In genomic region chr6:4135665-4136353, GRCh38 we compare ENCODE assay signal across 8 cellular contexts. TPM values are rescaled to one million over a fixed set of nuclear protein-coding genes. Genes with fewer than 3 reads are reported as not detected.
DNase-seq lines count a peak whose midpoint lies in the region; ATAC-seq and TF ChIP-seq lines count a peak whose summit lies in the region.

No MANE protein-coding gene starts in this region.

- in situ Hi-C loops in Panc1 (cut with HindIII; ENCODE audit: low pct_unique_long_range_greater_than_20kb, low sequenced_read_pairs): no loop called here

- H3K27ac ChIP-seq in KMS-11 (peak overlapping the region; percentile 61), Panc1 (ENCODE audit: low read length) (peak overlapping the region; percentile 88), esophagus squamous epithelium (peak overlapping the region; percentile 78 to 96 (median 85))

- intact Hi-C loops in Panc1 (cut with micrococcal nuclease; ENCODE audit: unreplicated experiment): no loop called here
- intact Hi-C loops in esophagus squamous epithelium (cut with DNase I): loop anchor here (10.0 kb wide), 1 partner anchor 111 kb away; a partner anchor contains a TSS

- ATAC-seq in GM21737 (IDR thresholded peaks at IDR 0.05; ENCODE audit: unreplicated experiment): peak; percentile 66
- ATAC-seq in Panc1: peak; percentile 92

- POLR2A ChIA-PET in Panc1 (lab: Charles Lee): interaction anchor here (0.6 to 0.8 kb wide), 4 partner anchors 13 to 926 kb away, joined by 3 to 5 read pairs (median 4); no protein-coding TSS in a partner anchor

- CTCF ChIA-PET in Panc1 (lab: Charles Lee): interaction anchor here (0.6 to 0.9 kb wide), 3 partner anchors 16 to 127 kb away, joined by 3 to 10 read pairs (median 3); no protein-coding TSS in a partner anchor

- H3K79me2 ChIP-seq in KMS-11 (ENCODE audit: insufficient read depth, low read depth): no peaks in the 10 kb centered on the region

- no TSS peak for BruUV-seq in Panc1 (replicated peaks; lab: Mats Ljungman, UMichigan)

- H3K27me3 ChIP-seq in KMS-11 (ENCODE audit: insufficient read depth, low read depth) (no peaks in the 10 kb centered on the region), Panc1 (ENCODE audit: control insufficient read depth, insufficient read depth, low read length) (no peaks in the 10 kb centered on the region), esophagus squamous epithelium (no peaks in the 10 kb centered on the region)

- peak in 2 of 4 donors; percentile 32 to 62 for TF ChIP-seq POLR2A in esophagus squamous epithelium (IDR thresholded peaks at IDR 0.05)

- H3K36me3 ChIP-seq in KMS-11 (ENCODE audit: insufficient read depth) (no peaks in the 10 kb centered on the region), Panc1 (ENCODE audit: control insufficient read depth, insufficient read depth, low read length) (no peaks in the 10 kb centered on the region), esophagus squamous epithelium (peaks cover 0 to 22% (median 0%) of the 10 kb centered on the region in 3 donors)

- no peaks in the 10 kb centered on the region for H3K9me3 ChIP-seq in Panc1 (ENCODE audit: control insufficient read depth, insufficient read depth, low read depth, low read length)
- H3K9me3 ChIP-seq in esophagus squamous epithelium: no peaks in the 10 kb centered on the region

- H4K20me1 ChIP-seq in KMS-11 (ENCODE audit: insufficient read depth): no peaks in the 10 kb centered on the region

- H3K4me3 ChIP-seq in KMS-11 (IDR thresholded peaks at IDR 0.05; ENCODE audit: insufficient read depth, low read depth, low read length) (no peak overlapping the region), Panc1 (ENCODE audit: low read depth in 2 of 2, low read length in 2 of 2) (peak overlapping the region; percentile 74 to 76), esophagus squamous epithelium (peak overlapping the region; percentile 61 to 87 (median 80))

- TF ChIP-seq CTCF in KMS-11 (conservative IDR thresholded peaks at IDR 0.05; ENCODE audit: low read depth, low read length) (no peak), Panc1 (IDR thresholded peaks at IDR 0.05) (no peak), esophagus squamous epithelium (IDR thresholded peaks at IDR 0.05) (peak in 1 of 6 experiments; percentile 5)

- H2AFZ ChIP-seq in KMS-11 (ENCODE audit: low read depth): peak overlapping the region; percentile 92

- 0% methylated on average over 2 to 10 of the region's 64 CpGs for WGBS in esophagus squamous epithelium, 2 donors

- H3K9ac ChIP-seq in KMS-11: peak overlapping the region; percentile 39; the same call in 1 of the 2 replicates

- peak overlapping the region; percentile 66 for H3K4me2 ChIP-seq in KMS-11

- DNase-seq in DMS53 treated with DMSO at 0.1 percent for 48 hours (lab: John Stamatoyannopoulos, UW; ENCODE audit: unreplicated experiment) (peak; percentile 86), Panc1 (ENCODE audit: low read depth, low spot score) (no peak), activated T-helper 1 cell treated with Interleukin-2 at 50 U/mL for 16 hours (ENCODE audit: low read depth) (peak; percentile 92), esophagus squamous epithelium (lab: John Stamatoyannopoulos, UW) (peak; percentile 67), myocyte (ENCODE audit: low read depth) (peak; percentile 94)
- peak; percentile 88 for DNase-seq in stimulated activated CD8-positive, alpha-beta memory T cell treated with anti-CD3 and anti-CD28 coated beads, Interleukin-7, amount 100 ng/mL, for 24 hours (ENCODE audit: low read depth)

- H3K4me1 ChIP-seq in KMS-11 (ENCODE audit: low read depth, poor library complexity, severe bottlenecking) (peaks cover 17% of the 10 kb centered on the region), Panc1 (ENCODE audit: control insufficient read depth, insufficient read depth, low read length) (peaks cover 6% of the 10 kb centered on the region; the same call in 1 of the 2 replicates), esophagus squamous epithelium (peaks cover 0 to 39% (median 11%) of the 10 kb centered on the region in 3 donors)

RNA-seq across cellular contexts. Expression of gene ECI2, which starts 0.4 kb away (rescaled TPM):
- total RNA-seq in Panc1 (2021; ENCODE audit: unreplicated experiment) (34.5 TPM), esophagus squamous epithelium (10 to 100 TPM; 11.7 to 38.0 (median 19.1) TPM), myocyte (46.5 and 58.4 TPM in 2 replicates)
- polyA plus RNA-seq in Panc1 (2012; ENCODE audit: insufficient read length): 31.6 TPM
- polyA plus RNA-seq in myocyte (2012): 43.1 TPM

RNA-seq across cellular contexts. Expression of gene FAM217A, which starts 56.9 kb away (rescaled TPM):
- not detected for total RNA-seq in Panc1 (2021; ENCODE audit: unreplicated experiment)
- polyA plus RNA-seq in Panc1 (2012; ENCODE audit: insufficient read length): not detected
- total RNA-seq in esophagus squamous epithelium: not detected
- total RNA-seq in myocyte: not detected in 2 replicates
- polyA plus RNA-seq in myocyte (2012): not detected
